1 cellular context compared by ENCODE assay signal in the genomic region with DNA sequence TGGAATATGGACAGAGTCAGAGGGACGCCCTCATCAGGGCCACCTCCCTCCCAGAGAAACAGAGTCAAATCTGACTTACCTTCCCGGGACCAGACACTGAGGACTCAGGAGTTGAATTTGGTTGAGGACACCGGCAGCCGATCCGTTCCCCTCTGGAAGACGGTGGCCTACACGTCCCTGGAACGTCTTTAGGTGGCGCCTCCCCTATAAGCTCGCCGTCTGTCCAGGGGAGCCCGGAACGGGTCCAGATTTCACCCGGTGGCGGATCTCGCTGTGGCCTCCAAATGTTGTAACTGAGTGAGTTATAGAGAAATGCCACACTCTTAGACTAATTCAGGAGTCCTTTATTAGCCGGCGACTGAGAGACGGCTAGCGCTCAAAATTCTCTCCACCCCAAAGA.
TF ChIP-seq lines count a peak whose summit lies in the region.

No MANE protein-coding gene starts in this region.

TF ChIP-seq in HepG2, 621 proteins besides CTCF, POLR2A, EP300 and RAD21:
- TF ChIP-seq GFI1 (CRISPR knock-in tag; IDR thresholded peaks at IDR 0.05; ENCODE audit: borderline replicate concordance) = no peak
- TF ChIP-seq, protein P1, sequence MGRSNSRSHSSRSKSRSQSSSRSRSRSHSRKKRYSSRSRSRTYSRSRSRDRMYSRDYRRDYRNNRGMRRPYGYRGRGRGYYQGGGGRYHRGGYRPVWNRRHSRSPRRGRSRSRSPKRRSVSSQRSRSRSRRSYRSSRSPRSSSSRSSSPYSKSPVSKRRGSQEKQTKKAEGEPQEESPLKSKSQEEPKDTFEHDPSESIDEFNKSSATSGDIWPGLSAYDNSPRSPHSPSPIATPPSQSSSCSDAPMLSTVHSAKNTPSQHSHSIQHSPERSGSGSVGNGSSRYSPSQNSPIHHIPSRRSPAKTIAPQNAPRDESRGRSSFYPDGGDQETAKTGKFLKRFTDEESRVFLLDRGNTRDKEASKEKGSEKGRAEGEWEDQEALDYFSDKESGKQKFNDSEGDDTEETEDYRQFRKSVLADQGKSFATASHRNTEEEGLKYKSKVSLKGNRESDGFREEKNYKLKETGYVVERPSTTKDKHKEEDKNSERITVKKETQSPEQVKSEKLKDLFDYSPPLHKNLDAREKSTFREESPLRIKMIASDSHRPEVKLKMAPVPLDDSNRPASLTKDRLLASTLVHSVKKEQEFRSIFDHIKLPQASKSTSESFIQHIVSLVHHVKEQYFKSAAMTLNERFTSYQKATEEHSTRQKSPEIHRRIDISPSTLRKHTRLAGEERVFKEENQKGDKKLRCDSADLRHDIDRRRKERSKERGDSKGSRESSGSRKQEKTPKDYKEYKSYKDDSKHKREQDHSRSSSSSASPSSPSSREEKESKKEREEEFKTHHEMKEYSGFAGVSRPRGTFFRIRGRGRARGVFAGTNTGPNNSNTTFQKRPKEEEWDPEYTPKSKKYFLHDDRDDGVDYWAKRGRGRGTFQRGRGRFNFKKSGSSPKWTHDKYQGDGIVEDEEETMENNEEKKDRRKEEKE (IDR thresholded peaks at IDR 0.05) = no peak
- no peak for TF ChIP-seq MAFK (conservative IDR thresholded peaks at IDR 0.05 in 1 of 2, IDR thresholded peaks at IDR 0.05 in 1 of 2; ENCODE audit: low read length in 2 of 2)
- no peak for TF ChIP-seq DNMT1 (CRISPR knock-in tag; IDR thresholded peaks at IDR 0.05)
- TF ChIP-seq ATF7 (IDR thresholded peaks at IDR 0.05) = no peak
- TF ChIP-seq ATF7 (CRISPR knock-in tag; IDR thresholded peaks at IDR 0.05) = no peak
- no peak for TF ChIP-seq HMG20B (CRISPR knock-in tag; conservative IDR thresholded peaks at IDR 0.05)
- TF ChIP-seq HOMEZ (CRISPR knock-in tag; IDR thresholded peaks at IDR 0.05; ENCODE audit: low read depth) = no peak
- TF ChIP-seq ZNF354B (CRISPR knock-in tag; IDR thresholded peaks at IDR 0.05) = no peak
- no peak for TF ChIP-seq ZBTB34 (CRISPR knock-in tag; IDR thresholded peaks at IDR 0.05)
- TF ChIP-seq HHEX (CRISPR knock-in tag; IDR thresholded peaks at IDR 0.05) = no peak
- TF ChIP-seq BCL3 (CRISPR knock-in tag; IDR thresholded peaks at IDR 0.05) = no peak
- TF ChIP-seq HOXA3 (CRISPR knock-in tag; IDR thresholded peaks at IDR 0.05) = no peak
- no peak for TF ChIP-seq TGIF2 (CRISPR knock-in tag; IDR thresholded peaks at IDR 0.05)
- TF ChIP-seq, protein P2, sequence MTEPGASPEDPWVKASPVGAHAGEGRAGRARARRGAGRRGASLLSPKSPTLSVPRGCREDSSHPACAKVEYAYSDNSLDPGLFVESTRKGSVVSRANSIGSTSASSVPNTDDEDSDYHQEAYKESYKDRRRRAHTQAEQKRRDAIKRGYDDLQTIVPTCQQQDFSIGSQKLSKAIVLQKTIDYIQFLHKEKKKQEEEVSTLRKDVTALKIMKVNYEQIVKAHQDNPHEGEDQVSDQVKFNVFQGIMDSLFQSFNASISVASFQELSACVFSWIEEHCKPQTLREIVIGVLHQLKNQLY (CRISPR knock-in tag; IDR thresholded peaks at IDR 0.05) = no peak
